1 cellular context compared by ENCODE assay signal in genomic region chr7:44847920-44848634, GRCh38.
TF ChIP-seq lines count a peak whose summit lies in the region.

Gene H2AZ2, minus strand, starts transcription at chr7:44848087. Its CDS starts 116 bp downstream, at chr7:44847971.

TF ChIP-seq in K562, 482 proteins besides CTCF, POLR2A, EP300 and RAD21 (continued from another document and continues in another):
- peak; percentile 91 for TF ChIP-seq MGA (IDR thresholded peaks at IDR 0.05)
- TF ChIP-seq ZBTB12 (CRISPR knock-in tag; IDR thresholded peaks at IDR 0.05): peak; percentile 71
- TF ChIP-seq NFIC (IDR thresholded peaks at IDR 0.05): peak; percentile 40
- TF ChIP-seq KLF1 (tag; IDR thresholded peaks at IDR 0.05): peak; percentile 43; the same call in 1 of the 2 replicates
- peak; percentile 80 for TF ChIP-seq VEZF1 (CRISPR knock-in tag; IDR thresholded peaks at IDR 0.05)
- peak; percentile 91 for TF ChIP-seq NFYB (IDR thresholded peaks at IDR 0.05; ENCODE audit: extremely low read depth, insufficient read length)
- no peak for TF ChIP-seq SAP30 (IDR thresholded peaks at IDR 0.05; ENCODE audit: borderline replicate concordance, insufficient read depth, low read depth, low read length, poor library complexity, severe bottlenecking)
- TF ChIP-seq RNF2 (IDR thresholded peaks at IDR 0.05): peak; percentile 86
- no peak for TF ChIP-seq SFPQ (IDR thresholded peaks at IDR 0.05; ENCODE audit: low read depth, low read length)
- no peak for TF ChIP-seq ZNF174 (CRISPR knock-in tag; IDR thresholded peaks at IDR 0.05)
- no peak for TF ChIP-seq FOXJ2 (tag; IDR thresholded peaks at IDR 0.05)
- TF ChIP-seq THRA (IDR thresholded peaks at IDR 0.05): no peak
- TF ChIP-seq MAZ (CRISPR knock-in tag; conservative IDR thresholded peaks at IDR 0.05 in 1 of 2, IDR thresholded peaks at IDR 0.05 in 1 of 2): peak; percentile 48 to 65; a peak in 2 of 4 replicates
- TF ChIP-seq SMAD4 (CRISPR knock-in tag; conservative IDR thresholded peaks at IDR 0.05): 0 out of 2 replicates have a peak, but pooled peaks have one; percentile 58
- TF ChIP-seq ARID3B (CRISPR knock-in tag; IDR thresholded peaks at IDR 0.05; ENCODE audit: borderline replicate concordance): no peak
- peak; percentile 48; the same call in 1 of the 2 replicates for TF ChIP-seq ATF1 (CRISPR knock-in tag; IDR thresholded peaks at IDR 0.05)
- peak; percentile 96 for TF ChIP-seq ATF1 (tag; IDR thresholded peaks at IDR 0.05)
- TF ChIP-seq HNRNPK (IDR thresholded peaks at IDR 0.05; ENCODE audit: low read depth, low read length, poor library complexity, severe bottlenecking): no peak
- no peak for TF ChIP-seq GATA2 (CRISPR knock-in tag; IDR thresholded peaks at IDR 0.05)
- TF ChIP-seq MEF2D (tag; conservative IDR thresholded peaks at IDR 0.05; ENCODE audit: low read depth): no peak
- peak; percentile 72 to 80 for TF ChIP-seq MNT (conservative IDR thresholded peaks at IDR 0.05)
- no peak for TF ChIP-seq MAFK (IDR thresholded peaks at IDR 0.05; ENCODE audit: low read length)
- peak; percentile 38 for TF ChIP-seq MEIS2 (IDR thresholded peaks at IDR 0.05; ENCODE audit: partially characterized antibody)
- TF ChIP-seq ZNF449 (CRISPR knock-in tag; IDR thresholded peaks at IDR 0.05): no peak
- no peak for TF ChIP-seq TCF3 (CRISPR knock-in tag; IDR thresholded peaks at IDR 0.05)
- TF ChIP-seq JUNB (CRISPR knock-in tag; conservative IDR thresholded peaks at IDR 0.05): no peak
- no peak for TF ChIP-seq ZNF184 (CRISPR knock-in tag; IDR thresholded peaks at IDR 0.05)
- TF ChIP-seq PURB (CRISPR knock-in tag; IDR thresholded peaks at IDR 0.05; ENCODE audit: low read depth): no peak
- no peak for TF ChIP-seq SMARCB1 (IDR thresholded peaks at IDR 0.05; ENCODE audit: insufficient read length, low read depth)
